ENCODE assay signal across 18 cellular contexts in genomic region chr14:22429546-22429945, GRCh38.
A peak's percentile ranks its signal among the peaks of the same experiment; 100 is the strongest.
DNase-seq lines count a peak whose midpoint lies in the region; ATAC-seq, FAIRE-seq and TF ChIP-seq lines count a peak whose summit lies in the region.
"Had no signal": no experiment of that assay in that cellular context is flagged by ENCODE, and none has a peak within 500 bp of the region (broad histone marks: within the 10 kb centered on the region; RNA-seq: fewer than 3 reads in every experiment).

No MANE protein-coding gene starts in this region.

- no peak for FAIRE-seq in HepG2 (lab: Jason Lieb, UNC)

- no peaks in the 10 kb centered on the region for H4K20me1 ChIP-seq in HepG2 (ENCODE audit: insufficient read depth, low read length)
- H4K20me1 ChIP-seq: BLaER1 had no signal

- no peak overlapping the region for H3K27ac Mint-ChIP-seq in endodermal cell
- peak overlapping the region in 2 of 3 experiments; percentile 64 to 69 for H3K27ac Mint-ChIP-seq in nephron

- H3K4me3 Mint-ChIP-seq in endodermal cell = no peak overlapping the region
- no peak overlapping the region for H3K4me3 Mint-ChIP-seq in nephron

- intact Hi-C loops in HepG2 (cut with micrococcal nuclease; ENCODE audit: unreplicated experiment) = loop anchor here (5.0 kb wide), 1 partner anchor 107 kb away; no protein-coding TSS in a partner anchor
- intact Hi-C loops in right lobe of liver (cut with DNase I) = no loop called here
- intact Hi-C loops in sciatic nerve (cut with DNase I) = no loop called here

- TF ChIP-seq POLR2A in HepG2 (IDR thresholded peaks at IDR 0.05; ENCODE audit: insufficient read depth in 1 of 2, low read depth in 2 of 2, low read length in 2 of 2) = no peak
- TF ChIP-seq POLR2A in right lobe of liver (IDR thresholded peaks at IDR 0.05) = no peak

- peaks cover 8% of the 10 kb centered on the region for H3K27me3 Mint-ChIP-seq in endodermal cell (ENCODE audit: insufficient read depth)
- H3K27me3 Mint-ChIP-seq in nephron (ENCODE audit: low read depth) = peaks cover 9% of the 10 kb centered on the region

- CTCF ChIA-PET in HepG2 (lab: Yijun Ruan, JAX; ENCODE audit: low intra/inter-chr PET ratio, low total read pairs) = no interaction called here

- in situ Hi-C loops in HepG2 (cut with HindIII; ENCODE audit: extremely low pct_ligation_motif_present, low pct_unique_long_range_greater_than_20kb) = no loop called here

- no peaks in the 10 kb centered on the region for H3K9me3 ChIP-seq in HepG2 (ENCODE audit: low read length)
- no peaks in the 10 kb centered on the region for H3K9me3 ChIP-seq in right lobe of liver
- no peaks in the 10 kb centered on the region for H3K9me3 ChIP-seq in endodermal cell (ENCODE audit: control insufficient read depth, low read length)
- H3K9me3 ChIP-seq: BLaER1 had no signal

- H3K36me3 ChIP-seq in HepG2 (replicated peaks in 1 of 2; ENCODE audit: control insufficient read depth in 1 of 2, insufficient read depth in 2 of 2, low read length in 2 of 2) (no peaks in the 10 kb centered on the region), right lobe of liver (no peaks in the 10 kb centered on the region), endodermal cell (ENCODE audit: control insufficient read depth, insufficient read depth, low read length) (no peaks in the 10 kb centered on the region)
- H3K36me3 ChIP-seq: BLaER1 had no signal

- H3K27me3 ChIP-seq in HepG2 (ENCODE audit: control insufficient read depth in 1 of 2, insufficient read depth in 2 of 2, low read length in 2 of 2) (peaks cover 0 to 2% of the 10 kb centered on the region in 2 experiments; a peak in 1 of 5 replicates), right lobe of liver (no peaks in the 10 kb centered on the region), endodermal cell (ENCODE audit: control insufficient read depth, insufficient read depth, low read length, poor library complexity, severe bottlenecking) (peaks cover 18% of the 10 kb centered on the region)
- H3K27me3 ChIP-seq: BLaER1 had no signal

- BruUV-seq in HepG2 (replicated peaks; lab: Mats Ljungman, UMichigan) = no TSS peak

- H3K4me1 Mint-ChIP-seq in endodermal cell = peaks cover 17% of the 10 kb centered on the region
- H3K4me1 Mint-ChIP-seq in nephron = peaks cover 60% of the 10 kb centered on the region

- H3K27ac ChIP-seq in HepG2 (ENCODE audit: extremely low read length, insufficient read depth, low read length) = no peak overlapping the region
- no peak overlapping the region for H3K27ac ChIP-seq in right lobe of liver
- H3K27ac ChIP-seq in endodermal cell (ENCODE audit: low read depth, low read length) = peak overlapping the region; percentile 88
- H3K27ac ChIP-seq: 22Rv1, BLaER1 had no signal

- DNase-seq in HepG2 (ENCODE audit: low spot score) = no peak
- no peak for DNase-seq in right lobe of liver
- no peak for DNase-seq in endodermal cell
- DNase-seq in foreskin fibroblast = no peak
- DNase-seq in sciatic nerve (ENCODE audit: low spot score) = no peak
- DNase-seq in T-helper 9 cell = no peak
- DNase-seq: COR-L47, DMS153, H7, NCI-H1092 treated with DMSO at 0.1 percent for 48 hours, NCI-H1694 treated with DMSO at 0.1 percent for 48 hours, NCI-H446 had no signal

- no peak overlapping the region for H2AFZ ChIP-seq in HepG2 (ENCODE audit: low read length)

- no peak overlapping the region for H3K4me3 ChIP-seq in HepG2 (replicated peaks in 1 of 3; ENCODE audit: insufficient read depth in 1 of 3, low read depth in 2 of 3, low read length in 3 of 3)
- no peak overlapping the region for H3K4me3 ChIP-seq in right lobe of liver
- H3K4me3 ChIP-seq in endodermal cell (ENCODE audit: low read length) = no peak overlapping the region
- no peak overlapping the region for H3K4me3 ChIP-seq in foreskin fibroblast (ENCODE audit: low read depth in 1 of 2, low read length in 2 of 2)
- H3K4me3 ChIP-seq: BLaER1 had no signal

- ATAC-seq in HepG2 (peak; percentile 8; the same call in 1 of the 3 replicates), right lobe of liver (no peak), HG03565 (IDR thresholded peaks at IDR 0.05; ENCODE audit: unreplicated experiment) (no peak), sciatic nerve (no peak)
- ATAC-seq: Panc1, Right ventricle myocardium inferior had no signal

- H3K4me2 ChIP-seq in HepG2 (ENCODE audit: low read depth, low read length) = no peak overlapping the region
- H3K4me2 ChIP-seq: BLaER1 had no signal

- no peaks in the 10 kb centered on the region for H3K79me2 ChIP-seq in HepG2 (ENCODE audit: insufficient read depth, low read length)

- H3K9me3 Mint-ChIP-seq in endodermal cell = no peaks in the 10 kb centered on the region
- no peaks in the 10 kb centered on the region for H3K9me3 Mint-ChIP-seq in nephron

- H3K4me1 ChIP-seq in HepG2 (ENCODE audit: insufficient read depth, low read length) (peaks cover 23% of the 10 kb centered on the region), right lobe of liver (peaks cover 0 to 11% (median 0%) of the 10 kb centered on the region in 4 donors), endodermal cell (ENCODE audit: control insufficient read depth, insufficient read depth, low read length) (no peaks in the 10 kb centered on the region)
- H3K4me1 ChIP-seq: BLaER1 had no signal

- POLR2A ChIA-PET in HepG2 (lab: Yijun Ruan, JAX) = no interaction called here

- WGBS in HepG2 (ENCODE audit: low lambda C conversion rate) = 10% methylated on average over 6 of the region's 6 CpGs
- 46% methylated on average over 5 of the region's 6 CpGs for WGBS in right lobe of liver (ENCODE audit: insufficient coverage, low coverage, low lambda C conversion rate, missing lambda C conversion rate)
- WGBS in endodermal cell (ENCODE audit: insufficient coverage in 1 of 2, insufficient read length in 1 of 2), 2 experiments = 91 to 94% methylated on average over 3 to 6 of the region's 6 CpGs

- no peak for TF ChIP-seq CTCF in HepG2 (CRISPR knock-in tag; IDR thresholded peaks at IDR 0.05)
- no peak for TF ChIP-seq CTCF in right lobe of liver (IDR thresholded peaks at IDR 0.05)
- TF ChIP-seq CTCF in endodermal cell (conservative IDR thresholded peaks at IDR 0.05) = no peak
- no peak for TF ChIP-seq CTCF in nephron (IDR thresholded peaks at IDR 0.05; ENCODE audit: unreplicated experiment in 3 of 3)
- no peak for TF ChIP-seq CTCF in foreskin fibroblast (IDR thresholded peaks at IDR 0.05; ENCODE audit: low read depth, low read length)

- TF ChIP-seq RAD21 in HepG2 (CRISPR knock-in tag; IDR thresholded peaks at IDR 0.05) = no peak

- TF ChIP-seq EP300 in HepG2 (IDR thresholded peaks at IDR 0.05; ENCODE audit: low read depth in 2 of 2, low read length in 2 of 2) (no peak), HepG2 (CRISPR knock-in tag; IDR thresholded peaks at IDR 0.05; ENCODE audit: borderline replicate concordance) (no peak)

- H3K9ac ChIP-seq in HepG2 (ENCODE audit: insufficient read depth, low read depth, low read length) (no peak overlapping the region), endodermal cell (ENCODE audit: extremely low read depth, low read length, poor library complexity, severe bottlenecking) (no peak overlapping the region)
- H3K9ac ChIP-seq: BLaER1 had no signal

- no peaks in the 10 kb centered on the region for H3K36me3 Mint-ChIP-seq in endodermal cell (ENCODE audit: low read depth)
- H3K36me3 Mint-ChIP-seq in nephron (ENCODE audit: low read depth) = no peaks in the 10 kb centered on the region

TF ChIP-seq in HepG2, 621 proteins besides CTCF, POLR2A, EP300 and RAD21:
- TF ChIP-seq PAWR (CRISPR knock-in tag; IDR thresholded peaks at IDR 0.05; ENCODE audit: borderline replicate concordance) (no peak), SMYD3 (CRISPR knock-in tag; IDR thresholded peaks at IDR 0.05) (no peak), TOPORS (CRISPR knock-in tag; IDR thresholded peaks at IDR 0.05) (no peak), SMARCE1 (IDR thresholded peaks at IDR 0.05; ENCODE audit: borderline replicate concordance) (no peak)
